In genomic region chr20:33673411-33674293, GRCh38 we compare ENCODE assay signal across 8 cellular contexts. TPM values are rescaled to one million over a fixed set of nuclear protein-coding genes. Genes with fewer than 3 reads are reported as not detected.
DNase-seq lines count a peak whose midpoint lies in the region; ATAC-seq and TF ChIP-seq lines count a peak whose summit lies in the region.

No MANE protein-coding gene starts in this region.

- POLR2A ChIA-PET in Caco-2 (lab: Charles Lee) = interaction anchor here (0.5 to 0.6 kb wide), 3 partner anchors 15 to 1406 kb away, joined by 3 to 6 read pairs (median 3); no protein-coding TSS in a partner anchor

- TF ChIP-seq CTCF in Caco-2 (IDR thresholded peaks at IDR 0.05; ENCODE audit: insufficient read depth in 1 of 2, low read depth in 1 of 2, low read length in 1 of 2, severe bottlenecking in 1 of 2, unreplicated experiment in 1 of 2) = no peak
- TF ChIP-seq CTCF in gastroesophageal sphincter (IDR thresholded peaks at IDR 0.05) = no peak

- intact Hi-C loops in Caco-2 (cut with micrococcal nuclease; ENCODE audit: unreplicated experiment) = loop anchor here (1.0 to 5.0 kb wide), 5 partner anchors 7 to 139 kb away; partner anchors contain the start of genes ACTL10, CHMP4B, E2F1 and PXMP4
- intact Hi-C loops in posterior vena cava (cut with DNase I) = no loop called here

- peak overlapping the region; percentile 64 for H3K9ac ChIP-seq in rectal smooth muscle tissue (ENCODE audit: low read length)

- peak overlapping the region; percentile 68 to 97 (median 94) for H3K27ac ChIP-seq in gastroesophageal sphincter
- peak overlapping the region; percentile 72 for H3K27ac ChIP-seq in rectal smooth muscle tissue (ENCODE audit: low read depth, low read length)

- TF ChIP-seq EP300 in gastroesophageal sphincter (IDR thresholded peaks at IDR 0.05) = no peak

- ATAC-seq in GM21717 (IDR thresholded peaks at IDR 0.05; ENCODE audit: unreplicated experiment) (peak; percentile 22), T-helper 17 cell (no peak), gastroesophageal sphincter (no peak)

- H3K4me1 ChIP-seq in Caco-2 = peaks cover 18% of the 10 kb centered on the region
- H3K4me1 ChIP-seq in gastroesophageal sphincter = peaks cover 0 to 92% (median 42%) of the 10 kb centered on the region in 3 donors
- H3K4me1 ChIP-seq in rectal smooth muscle tissue (ENCODE audit: control insufficient read depth, insufficient read depth, low read length) = peaks cover 21% of the 10 kb centered on the region

- 4% methylated on average over 15 of the region's 29 CpGs; no CpG with 5 or more reads in 1 of the 2 donors for WGBS in gastroesophageal sphincter (ENCODE audit: low coverage in 1 of 2), 2 donors

- peak overlapping the region; percentile 85 for H3K4me3 ChIP-seq in Caco-2 (ENCODE audit: low read depth, low read length)
- H3K4me3 ChIP-seq in gastroesophageal sphincter = peak overlapping the region; percentile 56 to 90
- peak overlapping the region; percentile 75 for H3K4me3 ChIP-seq in rectal smooth muscle tissue (ENCODE audit: low read length)

- H3K36me3 Mint-ChIP-seq in Caco-2 (ENCODE audit: insufficient read depth, unreplicated experiment) (peaks cover 59% of the 10 kb centered on the region), T-helper 17 cell (ENCODE audit: low read depth) (no peaks in the 10 kb centered on the region)

- CTCF ChIA-PET in Caco-2 (lab: Charles Lee) = interaction anchor here (0.5 to 1.9 kb wide), 3 partner anchors 59 to 242 kb away, joined by 3 to 8 read pairs (median 5); no protein-coding TSS in a partner anchor

- H3K27me3 ChIP-seq in Caco-2 (replicated peaks; ENCODE audit: control insufficient read depth, insufficient read depth, low read length) (no peaks in the 10 kb centered on the region), gastroesophageal sphincter (no peaks in the 10 kb centered on the region), rectal smooth muscle tissue (ENCODE audit: control insufficient read depth, insufficient read depth, low read length) (no peaks in the 10 kb centered on the region)

- no TSS peak for BruUV-seq in Caco-2 (replicated peaks; lab: Mats Ljungman, UMichigan)

- DNase-seq in Caco-2 (peak in 1 of 2 experiments; percentile 63), T-helper 17 cell (no peak), posterior vena cava (ENCODE audit: low spot score) (no peak), cerebellar cortex (ENCODE audit: low spot score) (no peak)
- DNase-seq in central memory CD4-positive, alpha-beta T cell = no peak

- H3K4me3 Mint-ChIP-seq in Caco-2 (ENCODE audit: unreplicated experiment) (peak overlapping the region; percentile 99), T-helper 17 cell (peak overlapping the region; percentile 94)

- peaks cover 39% of the 10 kb centered on the region for H3K4me1 Mint-ChIP-seq in Caco-2 (ENCODE audit: low read depth, unreplicated experiment)
- H3K4me1 Mint-ChIP-seq in T-helper 17 cell = peaks cover 32% of the 10 kb centered on the region

- H3K36me3 ChIP-seq in Caco-2 (ENCODE audit: control insufficient read depth, insufficient read depth, low read length) = peaks cover 12% of the 10 kb centered on the region
- peaks cover 0 to 31% of the 10 kb centered on the region in 2 donors for H3K36me3 ChIP-seq in gastroesophageal sphincter
- peaks cover 6% of the 10 kb centered on the region for H3K36me3 ChIP-seq in rectal smooth muscle tissue (ENCODE audit: control insufficient read depth, insufficient read depth, low read length)

- H3K27me3 Mint-ChIP-seq in Caco-2 (ENCODE audit: insufficient read depth, unreplicated experiment) (no peaks in the 10 kb centered on the region), T-helper 17 cell (no peaks in the 10 kb centered on the region)

- no peaks in the 10 kb centered on the region for H3K9me3 Mint-ChIP-seq in Caco-2 (ENCODE audit: unreplicated experiment)

- H3K9me3 ChIP-seq in Caco-2 (no peaks in the 10 kb centered on the region), T-helper 17 cell (ENCODE audit: control insufficient read depth, low read length, poor library complexity, severe bottlenecking) (no peaks in the 10 kb centered on the region), gastroesophageal sphincter (no peaks in the 10 kb centered on the region)

- TF ChIP-seq POLR2A in gastroesophageal sphincter (IDR thresholded peaks at IDR 0.05) = no peak

- H3K27ac Mint-ChIP-seq in Caco-2 (ENCODE audit: unreplicated experiment) = peak overlapping the region; percentile 98
- H3K27ac Mint-ChIP-seq in T-helper 17 cell = peak overlapping the region; percentile 54

RNA-seq across cellular contexts. Expression of gene NECAB3, which starts 0.6 kb away (rescaled TPM):
- total RNA-seq in Caco-2 (2022) (98.4 and 105 TPM in 2 replicates), T-helper 17 cell (10 to 100 TPM; 10.2 to 12.2 TPM), gastroesophageal sphincter (10 to 100 TPM; 30.6 to 71.9 (median 52.9) TPM), posterior vena cava (10 to 100 TPM; 25.5 to 36.6 TPM)

RNA-seq across cellular contexts. Expression of gene ACTL10, which starts 6.9 kb away (rescaled TPM):
- 3.4 and 4.5 TPM in 2 replicates for total RNA-seq in Caco-2 (2022)
- total RNA-seq in T-helper 17 cell = 1 to 10 TPM in 1 of 2 donors, under 1 TPM in 1; 0.89 to 1.2 TPM
- 1 to 10 TPM in 3 of 4 donors, under 1 TPM in 1; 0.54 to 2.7 (median 2.1) TPM for total RNA-seq in gastroesophageal sphincter
- 1 to 10 TPM; 1.2 to 1.4 TPM for total RNA-seq in posterior vena cava

RNA-seq across cellular contexts. Expression of gene C20orf144, which starts 11.5 kb away (rescaled TPM):
- total RNA-seq in Caco-2 (2022) (0.18 and 0.51 TPM in 2 replicates), T-helper 17 cell (under 1 TPM; 0.13 to 0.45 TPM), gastroesophageal sphincter (not detected), posterior vena cava (not detected)

RNA-seq across cellular contexts. Expression of gene E2F1, which starts 12.5 kb away (rescaled TPM):
- total RNA-seq in Caco-2 (2022) (67.5 and 74.7 TPM in 2 replicates), T-helper 17 cell (10 to 100 TPM in 1 of 2 donors, 1 to 10 TPM in 1; 2.6 to 11.5 TPM), gastroesophageal sphincter (1 to 10 TPM in 3 of 4 donors, under 1 TPM in 1; 0.57 to 4.4 (median 1.5) TPM), posterior vena cava (1 to 10 TPM; 2.0 to 2.2 TPM)

RNA-seq across cellular contexts. Expression of gene PXMP4, which starts 46.5 kb away (rescaled TPM):
- 37.3 and 39.5 TPM in 2 replicates for total RNA-seq in Caco-2 (2022)
- total RNA-seq in T-helper 17 cell = 1 to 10 TPM; 3.7 to 4.0 TPM
- total RNA-seq in gastroesophageal sphincter = 1 to 10 TPM; 4.4 to 8.9 (median 6.8) TPM
- 1 to 10 TPM; 5.2 to 9.0 TPM for total RNA-seq in posterior vena cava
